16 cellular contexts compared by ENCODE assay signal in genomic region chr12:131959641-131960589, GRCh38. TPM values are rescaled to one million over a fixed set of nuclear protein-coding genes. Genes with fewer than 3 reads are reported as not detected.
DNase-seq lines count a peak whose midpoint lies in the region; ATAC-seq and TF ChIP-seq lines count a peak whose summit lies in the region.
"Had no signal": no experiment of that assay in that cellular context is flagged by ENCODE, and none has a peak within 500 bp of the region (broad histone marks: within the 10 kb centered on the region; RNA-seq: fewer than 3 reads in every experiment).

No MANE protein-coding gene starts in this region.

- H3K14ac ChIP-seq in mesenchymal stem cell (ENCODE audit: low read length in 2 of 2): no peak overlapping the region

- H3K27me3 Mint-ChIP-seq in activated naive CD4-positive, alpha-beta T cell treated with anti-CD3 and anti-CD28 coated beads, Interleukin-2, amount 10 ng/mL, durations not matched to agents 7 days and 5 days: no peaks in the 10 kb centered on the region
- no peaks in the 10 kb centered on the region for H3K27me3 Mint-ChIP-seq in activated naive CD8-positive, alpha-beta T cell
- H3K27me3 Mint-ChIP-seq in stimulated activated naive B cell treated with anti-CD40 and anti-IgM and Interleukin-4, amounts not matched to agents 10 μg/mL and 1 μg/mL and 100 μg/mL, for 72 hours: no peaks in the 10 kb centered on the region

- peak in 1 of 2 donors; percentile 16 for ATAC-seq in activated naive CD4-positive, alpha-beta T cell treated with anti-CD3 and anti-CD28 coated beads, Interleukin-2, amount 50 U/mL, for 72 hours
- no peak for ATAC-seq in stimulated activated naive B cell treated with anti-CD40 and anti-IgM and Interleukin-4, amounts not matched to agents 10 μg/mL and 1 μg/mL and 100 μg/mL, for 72 hours (replicated peaks)

- H3K4me2 ChIP-seq in mesenchymal stem cell (ENCODE audit: low read length, poor library complexity, severe bottlenecking): no peak overlapping the region

- peaks cover 48% of the 10 kb centered on the region for H3K4me1 Mint-ChIP-seq in activated naive CD4-positive, alpha-beta T cell treated with anti-CD3 and anti-CD28 coated beads, Interleukin-2, amount 10 ng/mL, durations not matched to agents 7 days and 5 days
- peaks cover 71% of the 10 kb centered on the region for H3K4me1 Mint-ChIP-seq in activated naive CD8-positive, alpha-beta T cell (ENCODE audit: low read depth)
- H3K4me1 Mint-ChIP-seq in stimulated activated naive B cell treated with anti-CD40 and anti-IgM and Interleukin-4, amounts not matched to agents 10 μg/mL and 1 μg/mL and 100 μg/mL, for 72 hours: peaks cover 39 to 74% of the 10 kb centered on the region in 2 donors

- peak overlapping the region; percentile 58 for H4K91ac ChIP-seq in mesenchymal stem cell (ENCODE audit: low read length)

- peak overlapping the region; percentile 42 for H4K8ac ChIP-seq in mesenchymal stem cell (ENCODE audit: low read length)

- no peak overlapping the region for H2BK12ac ChIP-seq in mesenchymal stem cell (ENCODE audit: low read length in 2 of 2)

- H3K27ac ChIP-seq in mesenchymal stem cell (ENCODE audit: low read length, poor library complexity, severe bottlenecking): no peak overlapping the region
- H3K27ac ChIP-seq: epithelial cell of prostate, neutrophil, upper lobe of left lung had no signal

- no peak overlapping the region for H2BK5ac ChIP-seq in mesenchymal stem cell (ENCODE audit: low read depth, low read length, poor library complexity, severe bottlenecking)

- H3K79me1 ChIP-seq in mesenchymal stem cell (replicated peaks; ENCODE audit: low read length, poor library complexity, severe bottlenecking): peaks cover 7% of the 10 kb centered on the region

- H3K27ac Mint-ChIP-seq in activated naive CD4-positive, alpha-beta T cell treated with anti-CD3 and anti-CD28 coated beads, Interleukin-2, amount 50 U/mL, for 72 hours: peak overlapping the region; percentile 28 to 86
- H3K27ac Mint-ChIP-seq in activated naive CD4-positive, alpha-beta T cell treated with anti-CD3 and anti-CD28 coated beads, Interleukin-2, amount 10 ng/mL, durations not matched to agents 7 days and 5 days: no peak overlapping the region
- peak overlapping the region; percentile 47 for H3K27ac Mint-ChIP-seq in activated naive CD8-positive, alpha-beta T cell
- peak overlapping the region; percentile 26 for H3K27ac Mint-ChIP-seq in stimulated activated naive B cell treated with anti-CD40 and anti-IgM and Interleukin-4, amounts not matched to agents 10 μg/mL and 1 μg/mL and 100 μg/mL, for 72 hours

- no peaks in the 10 kb centered on the region for H3K9me3 ChIP-seq in mesenchymal stem cell (ENCODE audit: control insufficient read depth, low read length)
- H3K9me3 ChIP-seq: neutrophil, upper lobe of left lung had no signal

- H2BK15ac ChIP-seq in mesenchymal stem cell (ENCODE audit: low read depth, poor library complexity, severe bottlenecking): no peak overlapping the region

- peak overlapping the region in 1 of 2 experiments; percentile 14 for H3K4me3 ChIP-seq in mesenchymal stem cell (ENCODE audit: insufficient read depth in 1 of 2, low read depth in 1 of 2, low read length in 2 of 2)
- H3K4me3 ChIP-seq: upper lobe of left lung had no signal

- H2BK120ac ChIP-seq in mesenchymal stem cell (ENCODE audit: low read depth, low read length): no peak overlapping the region

- DNase-seq in activated naive CD4-positive, alpha-beta T cell treated with anti-CD3 and anti-CD28 coated beads, Interleukin-2, amount 50 U/mL, for 72 hours (ENCODE audit: low spot score in 2 of 2): no peak
- no peak for DNase-seq in activated naive CD4-positive, alpha-beta T cell treated with anti-CD3 and anti-CD28 coated beads, Interleukin-2, amount 10 ng/mL, durations not matched to agents 7 days and 5 days
- DNase-seq in mesenchymal stem cell (no peak), GM13976 (ENCODE audit: low spot score) (no peak), epidermal melanocyte (ENCODE audit: insufficient read length, low spot score) (no peak), kidney tubule cell (ENCODE audit: low spot score) (no peak)
- DNase-seq in stimulated activated naive B cell treated with anti-CD40 and anti-IgM and Interleukin-4, amounts not matched to agents 10 μg/mL and 1 μg/mL and 100 μg/mL, for 72 hours: no peak
- DNase-seq: activated CD4-positive, alpha-beta T cell treated with anti-CD3 and anti-CD28 coated beads for 4 hours; cerebellar nuclear complex; DMS53; NCI-H1048; NCI-H2171 treated with DMSO at 0.1 percent for 48 hours; upper lobe of left lung had no signal

- H3K4ac ChIP-seq in mesenchymal stem cell (ENCODE audit: low read depth in 1 of 2, low read length in 2 of 2): no peak overlapping the region

- no peak overlapping the region for H3K18ac ChIP-seq in mesenchymal stem cell (ENCODE audit: low read depth in 1 of 2, low read length in 2 of 2)

- H3K23ac ChIP-seq in mesenchymal stem cell (ENCODE audit: low read length in 2 of 2): no peak overlapping the region

- peaks cover 4 to 7% of the 10 kb centered on the region in 2 donors for H3K36me3 Mint-ChIP-seq in activated naive CD4-positive, alpha-beta T cell treated with anti-CD3 and anti-CD28 coated beads, Interleukin-2, amount 50 U/mL, for 72 hours
- H3K36me3 Mint-ChIP-seq in activated naive CD4-positive, alpha-beta T cell treated with anti-CD3 and anti-CD28 coated beads, Interleukin-2, amount 10 ng/mL, durations not matched to agents 7 days and 5 days: peaks cover 15% of the 10 kb centered on the region
- no peaks in the 10 kb centered on the region for H3K36me3 Mint-ChIP-seq in activated naive CD8-positive, alpha-beta T cell
- peaks cover 6 to 25% of the 10 kb centered on the region in 2 donors for H3K36me3 Mint-ChIP-seq in stimulated activated naive B cell treated with anti-CD40 and anti-IgM and Interleukin-4, amounts not matched to agents 10 μg/mL and 1 μg/mL and 100 μg/mL, for 72 hours

- peaks cover 21 to 25% of the 10 kb centered on the region in 2 experiments for H3K36me3 ChIP-seq in mesenchymal stem cell (ENCODE audit: control insufficient read depth in 1 of 2, insufficient read depth in 2 of 2, low read depth in 1 of 2, low read length in 2 of 2)

- CTCF ChIA-PET in activated naive CD4-positive, alpha-beta T cell treated with anti-CD3 and anti-CD28 coated beads, Interleukin-2, amount 10 ng/mL, durations not matched to agents 7 days and 5 days (lab: Charles Lee): no interaction called here

- in situ Hi-C loops in GM13976 (cut with MboI; ENCODE audit: low sequenced_read_pairs, unreplicated experiment): no loop called here

- no peaks in the 10 kb centered on the region for H3K27me3 ChIP-seq in mesenchymal stem cell (ENCODE audit: control insufficient read depth in 1 of 2, insufficient read depth in 1 of 2, low read length in 2 of 2)
- H3K27me3 ChIP-seq: neutrophil, upper lobe of left lung had no signal

- peak overlapping the region; percentile 27 for H3K9ac ChIP-seq in mesenchymal stem cell (ENCODE audit: low read length)

- H3K4me1 ChIP-seq in mesenchymal stem cell (ENCODE audit: control insufficient read depth, insufficient read depth, low read depth, low read length): peaks cover 17% of the 10 kb centered on the region

- H2AK5ac ChIP-seq in mesenchymal stem cell (ENCODE audit: low read length, severe bottlenecking): no peak overlapping the region

- no peak for TF ChIP-seq CTCF in GM13976 (IDR thresholded peaks at IDR 0.05; ENCODE audit: borderline replicate concordance, control extremely low read depth, extremely low read depth, insufficient read depth, missing control alignments)

- H3K9me3 Mint-ChIP-seq in activated naive CD4-positive, alpha-beta T cell treated with anti-CD3 and anti-CD28 coated beads, Interleukin-2, amount 50 U/mL, for 72 hours: no peaks in the 10 kb centered on the region
- H3K9me3 Mint-ChIP-seq in activated naive CD4-positive, alpha-beta T cell treated with anti-CD3 and anti-CD28 coated beads, Interleukin-2, amount 10 ng/mL, durations not matched to agents 7 days and 5 days: no peaks in the 10 kb centered on the region
- H3K9me3 Mint-ChIP-seq in activated naive CD8-positive, alpha-beta T cell (ENCODE audit: low read depth): no peaks in the 10 kb centered on the region
- H3K9me3 Mint-ChIP-seq in stimulated activated naive B cell treated with anti-CD40 and anti-IgM and Interleukin-4, amounts not matched to agents 10 μg/mL and 1 μg/mL and 100 μg/mL, for 72 hours: no peaks in the 10 kb centered on the region

- H3K4me3 Mint-ChIP-seq in activated naive CD4-positive, alpha-beta T cell treated with anti-CD3 and anti-CD28 coated beads, Interleukin-2, amount 10 ng/mL, durations not matched to agents 7 days and 5 days: no peak overlapping the region
- no peak overlapping the region for H3K4me3 Mint-ChIP-seq in activated naive CD8-positive, alpha-beta T cell
- no peak overlapping the region for H3K4me3 Mint-ChIP-seq in stimulated activated naive B cell treated with anti-CD40 and anti-IgM and Interleukin-4, amounts not matched to agents 10 μg/mL and 1 μg/mL and 100 μg/mL, for 72 hours

- no peak overlapping the region for H2AFZ ChIP-seq in mesenchymal stem cell (ENCODE audit: low read depth, low read length)

- WGBS in mesenchymal stem cell: 92% methylated on average over 16 of the region's 16 CpGs

RNA-seq across cellular contexts. Expression of gene EP400, which starts 10.2 kb away (rescaled TPM):
- total RNA-seq in activated naive CD4-positive, alpha-beta T cell treated with anti-CD3 and anti-CD28 coated beads, Interleukin-2, amount 50 U/mL, for 72 hours: 10 to 100 TPM; 55.6 to 57.4 TPM
- polyA plus RNA-seq in mesenchymal stem cell (2013, experiment 1 of 2): 12.8 TPM
- 11.6 TPM for polyA plus RNA-seq in mesenchymal stem cell (2013, experiment 2 of 2)

RNA-seq across cellular contexts. Expression of gene PUS1, which starts 30.8 kb away (rescaled TPM):
- 10 to 100 TPM; 16.6 to 49.9 TPM for total RNA-seq in activated naive CD4-positive, alpha-beta T cell treated with anti-CD3 and anti-CD28 coated beads, Interleukin-2, amount 50 U/mL, for 72 hours
- 10.5 TPM for polyA plus RNA-seq in mesenchymal stem cell (2013, experiment 1 of 2)
- polyA plus RNA-seq in mesenchymal stem cell (2013, experiment 2 of 2): 10.3 TPM
